ENCODE assay signal across 24 cellular contexts in the genomic region with DNA sequence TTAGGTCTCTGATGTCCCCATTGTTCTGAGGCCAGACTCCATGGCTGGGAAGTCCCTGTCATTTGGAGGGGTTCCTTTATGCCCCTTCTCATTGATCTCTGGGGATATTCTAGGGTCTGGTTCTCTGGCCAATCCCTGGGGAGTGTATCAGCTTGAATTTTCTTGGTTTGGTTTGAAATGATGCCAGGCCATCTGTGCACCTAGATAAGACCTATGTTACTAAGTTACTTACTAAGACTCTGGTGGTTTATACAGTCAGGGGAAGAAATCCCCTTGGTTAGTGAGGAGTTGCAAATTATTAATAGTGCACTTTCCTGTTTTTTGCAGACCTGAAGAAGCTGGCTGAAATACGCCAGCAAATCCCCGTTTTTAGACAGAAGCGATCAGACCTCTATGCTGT. TPM values are rescaled to one million over a fixed set of nuclear protein-coding genes. Genes with fewer than 3 reads are reported as not detected.
DNase-seq lines count a peak whose midpoint lies in the region; ATAC-seq and TF ChIP-seq lines count a peak whose summit lies in the region.
"Had no signal": no experiment of that assay in that cellular context is flagged by ENCODE, and none has a peak within 500 bp of the region (broad histone marks: within the 10 kb centered on the region; RNA-seq: fewer than 3 reads in every experiment).

No MANE protein-coding gene starts in this region.

- H3K36me3 Mint-ChIP-seq in activated CD8-positive, alpha-beta T cell treated with anti-CD3 and anti-CD28 coated beads for 36 hours (ENCODE audit: low read depth): peaks cover 50% of the 10 kb centered on the region
- H3K36me3 Mint-ChIP-seq in activated CD8-positive, alpha-beta T cell treated with anti-CD3 and anti-CD28 coated beads, Interleukin-2, amount 10 ng/mL, durations not matched to agents 7 days and 5 days (ENCODE audit: low read depth): peaks cover 59% of the 10 kb centered on the region
- H3K36me3 Mint-ChIP-seq in T-helper 17 cell (ENCODE audit: low read depth): peaks cover 6% of the 10 kb centered on the region
- H3K36me3 Mint-ChIP-seq in activated CD8-positive, alpha-beta memory T cell treated with anti-CD3 and anti-CD28 coated beads, Interleukin-2, amount 10 ng/mL, durations not matched to agents 7 days and 5 days: peaks cover 49% of the 10 kb centered on the region

- peaks cover 3% of the 10 kb centered on the region for H3K9me3 ChIP-seq in T-helper 17 cell (ENCODE audit: control insufficient read depth, low read length, poor library complexity, severe bottlenecking)
- no peaks in the 10 kb centered on the region for H3K9me3 ChIP-seq in esophagus squamous epithelium

- H3K36me3 ChIP-seq in esophagus squamous epithelium: peaks cover 4 to 92% (median 7%) of the 10 kb centered on the region in 3 donors

- no peaks in the 10 kb centered on the region for H3K4me1 Mint-ChIP-seq in activated CD8-positive, alpha-beta T cell treated with anti-CD3 and anti-CD28 coated beads for 36 hours (ENCODE audit: low read depth)
- no peaks in the 10 kb centered on the region for H3K4me1 Mint-ChIP-seq in activated CD8-positive, alpha-beta T cell treated with anti-CD3 and anti-CD28 coated beads, Interleukin-2, amount 10 ng/mL, durations not matched to agents 7 days and 5 days (ENCODE audit: low read depth)
- no peaks in the 10 kb centered on the region for H3K4me1 Mint-ChIP-seq in T-helper 17 cell
- no peaks in the 10 kb centered on the region for H3K4me1 Mint-ChIP-seq in activated CD8-positive, alpha-beta memory T cell treated with anti-CD3 and anti-CD28 coated beads, Interleukin-2, amount 10 ng/mL, durations not matched to agents 7 days and 5 days
- H3K4me1 Mint-ChIP-seq: H9, nephron progenitor cell had no signal

- H3K27me3 ChIP-seq in esophagus squamous epithelium: no peaks in the 10 kb centered on the region
- H3K27me3 ChIP-seq: BLaER1 treated with 17β-estradiol and CSF1 and Interleukin-3, amounts not matched to agents 10 nM and 100 nM; SJCRH30 had no signal

- CTCF ChIA-PET in activated CD8-positive, alpha-beta T cell treated with anti-CD3 and anti-CD28 coated beads for 36 hours (lab: Charles Lee): interaction anchor here (0.6 kb wide), 1 partner anchor 10 kb away, joined by 3 read pairs; no protein-coding TSS in a partner anchor
- CTCF ChIA-PET in activated CD8-positive, alpha-beta T cell treated with anti-CD3 and anti-CD28 coated beads, Interleukin-2, amount 10 ng/mL, durations not matched to agents 7 days and 5 days (lab: Charles Lee): interaction anchor here (0.9 to 1.5 kb wide), 3 partner anchors 11 to 26 kb away, joined by 3 to 4 read pairs (median 4); no protein-coding TSS in a partner anchor
- CTCF ChIA-PET in activated CD8-positive, alpha-beta memory T cell treated with anti-CD3 and anti-CD28 coated beads, Interleukin-2, amount 10 ng/mL, durations not matched to agents 7 days and 5 days (lab: Charles Lee): interaction anchor here (0.9 kb wide), 1 partner anchor 38 kb away, joined by 4 read pairs; no protein-coding TSS in a partner anchor

- peaks cover 1% of the 10 kb centered on the region for H3K9me3 Mint-ChIP-seq in activated CD8-positive, alpha-beta T cell treated with anti-CD3 and anti-CD28 coated beads for 36 hours
- H3K9me3 Mint-ChIP-seq in activated CD8-positive, alpha-beta T cell treated with anti-CD3 and anti-CD28 coated beads, Interleukin-2, amount 10 ng/mL, durations not matched to agents 7 days and 5 days (ENCODE audit: insufficient read depth): no peaks in the 10 kb centered on the region
- H3K9me3 Mint-ChIP-seq in activated CD8-positive, alpha-beta memory T cell treated with anti-CD3 and anti-CD28 coated beads, Interleukin-2, amount 10 ng/mL, durations not matched to agents 7 days and 5 days (ENCODE audit: low read depth): no peaks in the 10 kb centered on the region
- H3K9me3 Mint-ChIP-seq: H9; T-helper 1 cell treated with Interleukin-12 subunit alpha and Interleukin-12 subunit beta and Interleukin-4 antibody, amounts not matched to agents 30 μg/mL and 1 μg/mL, for 36 hours had no signal

- no peak overlapping the region for H3K4me3 Mint-ChIP-seq in activated CD8-positive, alpha-beta T cell treated with anti-CD3 and anti-CD28 coated beads for 36 hours
- H3K4me3 Mint-ChIP-seq in activated CD8-positive, alpha-beta T cell treated with anti-CD3 and anti-CD28 coated beads, Interleukin-2, amount 10 ng/mL, durations not matched to agents 7 days and 5 days: no peak overlapping the region
- H3K4me3 Mint-ChIP-seq in T-helper 17 cell: no peak overlapping the region
- H3K4me3 Mint-ChIP-seq in activated CD8-positive, alpha-beta memory T cell treated with anti-CD3 and anti-CD28 coated beads, Interleukin-2, amount 10 ng/mL, durations not matched to agents 7 days and 5 days: no peak overlapping the region
- H3K4me3 Mint-ChIP-seq: H9; nephron progenitor cell; T-helper 1 cell treated with Interleukin-12 subunit alpha and Interleukin-12 subunit beta and Interleukin-4 antibody, amounts not matched to agents 30 μg/mL and 1 μg/mL, for 36 hours had no signal

- 91 to 96% methylated on average over 3 of the region's 3 CpGs for WGBS in esophagus squamous epithelium, 2 donors

- POLR2A ChIA-PET in activated CD8-positive, alpha-beta T cell treated with anti-CD3 and anti-CD28 coated beads for 36 hours (lab: Charles Lee): interaction anchor here (1.8 kb wide), 1 partner anchor 47 kb away, joined by 7 read pairs; a partner anchor contains a TSS
- POLR2A ChIA-PET in activated CD8-positive, alpha-beta T cell treated with anti-CD3 and anti-CD28 coated beads, Interleukin-2, amount 10 ng/mL, durations not matched to agents 7 days and 5 days (lab: Charles Lee): interaction anchor here (1.5 kb wide), 1 partner anchor 47 kb away, joined by 3 read pairs; a partner anchor contains a TSS

- no peak for DNase-seq in activated CD8-positive, alpha-beta T cell treated with anti-CD3 and anti-CD28 coated beads for 36 hours
- DNase-seq in activated CD8-positive, alpha-beta T cell treated with anti-CD3 and anti-CD28 coated beads, Interleukin-2, amount 10 ng/mL, durations not matched to agents 7 days and 5 days: no peak
- DNase-seq in T-helper 17 cell: no peak
- DNase-seq in fibroblast of the aortic adventitia (ENCODE audit: low read depth): peak; percentile 51
- no peak for DNase-seq in esophagus squamous epithelium (lab: John Stamatoyannopoulos, UW)
- DNase-seq in HCEC 1CT: no peak
- DNase-seq in activated CD8-positive, alpha-beta memory T cell treated with anti-CD3 and anti-CD28 coated beads, Interleukin-2, amount 10 ng/mL, durations not matched to agents 7 days and 5 days: no peak
- DNase-seq: 8988T; activated CD4-positive, CD25-positive, alpha-beta regulatory T cell; activated effector memory CD4-positive, alpha-beta T cell treated with Interleukin-2 at 50 U/mL for 16 hours; amniotic stem cell; DMS153; H9; hypothalamus; kidney; mammary epithelial cell; NCI-H1417; NCI-H774; nephron progenitor cell; PC-3; SJCRH30 had no signal

- no peak for TF ChIP-seq CTCF in activated CD8-positive, alpha-beta T cell treated with anti-CD3 and anti-CD28 coated beads for 36 hours (IDR thresholded peaks at IDR 0.05)
- TF ChIP-seq CTCF in fibroblast of the aortic adventitia (IDR thresholded peaks at IDR 0.05; ENCODE audit: insufficient read depth, low read length) (no peak), esophagus squamous epithelium (IDR thresholded peaks at IDR 0.05) (no peak)

- H3K27me3 Mint-ChIP-seq in activated CD8-positive, alpha-beta T cell treated with anti-CD3 and anti-CD28 coated beads for 36 hours: no peaks in the 10 kb centered on the region
- H3K27me3 Mint-ChIP-seq in activated CD8-positive, alpha-beta T cell treated with anti-CD3 and anti-CD28 coated beads, Interleukin-2, amount 10 ng/mL, durations not matched to agents 7 days and 5 days (ENCODE audit: low read depth): no peaks in the 10 kb centered on the region
- H3K27me3 Mint-ChIP-seq in T-helper 17 cell: no peaks in the 10 kb centered on the region
- H3K27me3 Mint-ChIP-seq in activated CD8-positive, alpha-beta memory T cell treated with anti-CD3 and anti-CD28 coated beads, Interleukin-2, amount 10 ng/mL, durations not matched to agents 7 days and 5 days: no peaks in the 10 kb centered on the region

- H3K27ac Mint-ChIP-seq in activated CD8-positive, alpha-beta T cell treated with anti-CD3 and anti-CD28 coated beads for 36 hours: peak overlapping the region; percentile 7
- no peak overlapping the region for H3K27ac Mint-ChIP-seq in activated CD8-positive, alpha-beta T cell treated with anti-CD3 and anti-CD28 coated beads, Interleukin-2, amount 10 ng/mL, durations not matched to agents 7 days and 5 days
- H3K27ac Mint-ChIP-seq in T-helper 17 cell: peak overlapping the region; percentile 24
- no peak overlapping the region for H3K27ac Mint-ChIP-seq in activated CD8-positive, alpha-beta memory T cell treated with anti-CD3 and anti-CD28 coated beads, Interleukin-2, amount 10 ng/mL, durations not matched to agents 7 days and 5 days
- H3K27ac Mint-ChIP-seq: H9; nephron progenitor cell; T-helper 1 cell treated with Interleukin-12 subunit alpha and Interleukin-12 subunit beta and Interleukin-4 antibody, amounts not matched to agents 30 μg/mL and 1 μg/mL, for 36 hours had no signal

- H3K4me1 ChIP-seq in esophagus squamous epithelium: no peaks in the 10 kb centered on the region
- H3K4me1 ChIP-seq: BLaER1 treated with 17β-estradiol and CSF1 and Interleukin-3, amounts not matched to agents 10 nM and 100 nM; SJCRH30 had no signal

- TF ChIP-seq POLR2A in esophagus squamous epithelium (IDR thresholded peaks at IDR 0.05): no peak

- intact Hi-C loops in activated CD8-positive, alpha-beta T cell treated with anti-CD3 and anti-CD28 coated beads for 36 hours (cut with micrococcal nuclease): no loop called here
- intact Hi-C loops in esophagus squamous epithelium (cut with DNase I): no loop called here

- no peak overlapping the region for H3K4me3 ChIP-seq in fibroblast of the aortic adventitia (ENCODE audit: low read depth, low read length)
- no peak overlapping the region for H3K4me3 ChIP-seq in esophagus squamous epithelium
- H3K4me3 ChIP-seq: BLaER1 treated with 17β-estradiol and CSF1 and Interleukin-3, amounts not matched to agents 10 nM and 100 nM; SJCRH30 had no signal

- H3K27ac ChIP-seq in esophagus squamous epithelium: no peak overlapping the region
- H3K27ac ChIP-seq: BLaER1 treated with 17β-estradiol and CSF1 and Interleukin-3, amounts not matched to agents 10 nM and 100 nM; SJCRH30 had no signal

- ATAC-seq in activated CD8-positive, alpha-beta T cell treated with anti-CD3 and anti-CD28 coated beads for 36 hours: no peak
- no peak for ATAC-seq in activated CD8-positive, alpha-beta T cell treated with anti-CD3 and anti-CD28 coated beads, Interleukin-2, amount 10 ng/mL, durations not matched to agents 7 days and 5 days
- ATAC-seq in T-helper 17 cell (no peak), HG03442 (IDR thresholded peaks at IDR 0.05; ENCODE audit: unreplicated experiment) (no peak)
- ATAC-seq in activated CD8-positive, alpha-beta memory T cell treated with anti-CD3 and anti-CD28 coated beads, Interleukin-2, amount 10 ng/mL, durations not matched to agents 7 days and 5 days: no peak
- ATAC-seq: PC-3 had no signal

RNA-seq across cellular contexts. Expression of a gene that starts 20.3 kb away (rescaled TPM):
- 10 to 100 TPM; 64.2 TPM for total RNA-seq in activated CD8-positive, alpha-beta T cell treated with anti-CD3 and anti-CD28 coated beads for 36 hours
- total RNA-seq in activated CD8-positive, alpha-beta T cell treated with anti-CD3 and anti-CD28 coated beads, Interleukin-2, amount 10 ng/mL, durations not matched to agents 7 days and 5 days: 10 to 100 TPM; 39.5 to 46.2 TPM
- total RNA-seq in T-helper 17 cell: 10 to 100 TPM; 24.0 to 30.1 TPM
- total RNA-seq in fibroblast of the aortic adventitia (ENCODE audit: low replicate concordance): 15.2 and 27.7 TPM in 2 replicates
- total RNA-seq in esophagus squamous epithelium: 10 to 100 TPM; 12.5 to 37.2 (median 23.8) TPM
- total RNA-seq in activated CD8-positive, alpha-beta memory T cell treated with anti-CD3 and anti-CD28 coated beads, Interleukin-2, amount 10 ng/mL, durations not matched to agents 7 days and 5 days: 10 to 100 TPM; 45.5 to 59.8 TPM

RNA-seq across cellular contexts. Expression of a gene that starts 46.0 kb away (rescaled TPM):
- 10 to 100 TPM; 56.2 to 57.8 TPM for total RNA-seq in activated CD8-positive, alpha-beta T cell treated with anti-CD3 and anti-CD28 coated beads for 36 hours
- total RNA-seq in activated CD8-positive, alpha-beta T cell treated with anti-CD3 and anti-CD28 coated beads, Interleukin-2, amount 10 ng/mL, durations not matched to agents 7 days and 5 days: 10 to 100 TPM; 42.1 to 43.8 TPM
- 10 to 100 TPM; 23.6 to 26.4 TPM for total RNA-seq in T-helper 17 cell
- 62.0 and 64.5 TPM in 2 replicates for total RNA-seq in fibroblast of the aortic adventitia (ENCODE audit: low replicate concordance)
- 10 to 100 TPM; 32.0 to 51.3 (median 44.3) TPM for total RNA-seq in esophagus squamous epithelium
- 10 to 100 TPM; 38.9 to 46.9 TPM for total RNA-seq in activated CD8-positive, alpha-beta memory T cell treated with anti-CD3 and anti-CD28 coated beads, Interleukin-2, amount 10 ng/mL, durations not matched to agents 7 days and 5 days

RNA-seq across cellular contexts. Expression of a gene that starts 46.5 kb away (rescaled TPM):
- total RNA-seq in activated CD8-positive, alpha-beta T cell treated with anti-CD3 and anti-CD28 coated beads for 36 hours: 1 to 10 TPM; 2.5 TPM
- 1 to 10 TPM; 1.4 TPM for total RNA-seq in activated CD8-positive, alpha-beta T cell treated with anti-CD3 and anti-CD28 coated beads, Interleukin-2, amount 10 ng/mL, durations not matched to agents 7 days and 5 days
- under 1 TPM; 0.70 to 0.96 TPM for total RNA-seq in T-helper 17 cell
- 3.0 and 11.0 TPM in 2 replicates for total RNA-seq in fibroblast of the aortic adventitia (ENCODE audit: low replicate concordance)
- 1 to 10 TPM in 2 of 4 donors, under 1 TPM in 2; 0.31 to 1.5 (median 0.97) TPM for total RNA-seq in esophagus squamous epithelium
- total RNA-seq in activated CD8-positive, alpha-beta memory T cell treated with anti-CD3 and anti-CD28 coated beads, Interleukin-2, amount 10 ng/mL, durations not matched to agents 7 days and 5 days: 1 to 10 TPM; 2.3 to 2.6 TPM

Comparison
In these comparisons a context has a peak if more than half of its experiments do, and no peak if none do; other contexts are left out.
1. H3K27ac Mint-ChIP-seq: peak in activated CD8-positive, alpha-beta T cell treated with anti-CD3 and anti-CD28 coated beads for 36 hours (single experiment) and T-helper 17 cell (single experiment); none in activated CD8-positive, alpha-beta T cell treated with anti-CD3 and anti-CD28 coated beads, Interleukin-2, amount 10 ng/mL, durations not matched to agents 7 days and 5 days (single experiment) and activated CD8-positive, alpha-beta memory T cell treated with anti-CD3 and anti-CD28 coated beads, Interleukin-2, amount 10 ng/mL, durations not matched to agents 7 days and 5 days (single experiment).